In the genomic region with DNA sequence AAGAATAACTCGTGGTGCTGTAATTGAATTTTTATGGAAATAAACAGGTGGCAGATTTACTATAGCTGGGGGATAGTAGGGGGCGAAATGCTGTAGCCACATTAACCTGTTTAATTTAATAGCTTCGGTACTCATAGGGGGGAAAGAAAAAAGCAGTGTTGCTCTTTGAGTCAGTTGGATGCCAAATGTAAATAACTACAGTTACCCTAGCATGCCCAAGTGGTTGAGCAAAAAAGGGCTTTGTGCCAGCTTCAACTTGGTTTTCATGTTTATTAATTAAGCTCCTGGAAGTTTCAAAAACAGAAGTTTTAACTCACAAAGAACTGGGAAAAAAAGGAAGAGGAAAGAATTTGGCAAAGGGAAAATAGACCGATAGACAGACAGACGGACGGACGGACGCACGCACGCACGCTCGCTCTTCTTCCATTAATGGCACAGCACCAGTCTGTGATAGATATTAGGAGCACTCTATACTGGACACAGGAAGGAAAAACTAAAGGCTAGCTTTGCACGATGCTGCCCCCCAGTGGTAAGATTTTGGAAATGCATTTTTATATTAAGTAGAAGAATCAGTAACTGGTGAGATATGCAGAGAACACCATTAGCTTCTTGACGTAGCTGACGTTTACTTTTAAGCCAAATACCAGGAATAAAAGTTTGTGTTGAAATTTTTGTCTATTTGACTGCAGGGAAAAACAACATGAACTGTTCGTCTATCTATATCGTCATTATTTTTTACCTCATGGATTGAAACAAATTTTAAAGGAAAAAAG, we compare ENCODE assay signal across 8 cellular contexts.
DNase-seq lines count a peak whose midpoint lies in the region; ATAC-seq, FAIRE-seq and TF ChIP-seq lines count a peak whose summit lies in the region.

No MANE protein-coding gene starts in this region.

- CTCF ChIA-PET in activated naive CD4-positive, alpha-beta T cell treated with anti-CD3 and anti-CD28 coated beads, Interleukin-2, amount 10 ng/mL, durations not matched to agents 7 days and 5 days (lab: Charles Lee): interaction anchor here (0.8 to 2.3 kb wide), 16 partner anchors 10 to 592 kb away, joined by 3 to 12 read pairs (median 4); no protein-coding TSS in a partner anchor

- peaks cover 3% of the 10 kb centered on the region for H3K4me1 ChIP-seq in keratinocyte (ENCODE audit: control insufficient read depth, extremely low read depth, insufficient read depth, low read length)

- DNase-seq in activated naive CD4-positive, alpha-beta T cell treated with anti-CD3 and anti-CD28 coated beads, Interleukin-2, amount 10 ng/mL, durations not matched to agents 7 days and 5 days: peak; percentile 37
- no peak for DNase-seq in activated naive CD4-positive, alpha-beta T cell (lab: John Stamatoyannopoulos, UW)
- peak; percentile 75 for DNase-seq in HuH-7 (ENCODE audit: low spot score)
- peak; percentile 72 for DNase-seq in NOMO-1 treated with DMSO at 0.1 percent for 48 hours (lab: John Stamatoyannopoulos, UW; ENCODE audit: unreplicated experiment)
- peak; percentile 55 for DNase-seq in brain pericyte (ENCODE audit: low read depth, low spot score)
- DNase-seq in keratinocyte (ENCODE audit: low read depth, low spot score): no peak
- peak; percentile 13 for DNase-seq in stimulated activated CD4-positive, alpha-beta T cell treated with anti-CD3 and anti-CD28 coated beads, Interleukin-4, amount 100 ng/mL, for 24 hours

- peak overlapping the region in 2 of 3 experiments; percentile 37 to 46 for H3K4me3 ChIP-seq in keratinocyte (ENCODE audit: control insufficient read depth in 2 of 3, extremely low read depth in 1 of 3, insufficient read depth in 2 of 3, low read depth in 1 of 3, low read length in 3 of 3)

- no peak overlapping the region for H3K27ac ChIP-seq in keratinocyte (ENCODE audit: control insufficient read depth, insufficient read depth, low read length)

- no peaks in the 10 kb centered on the region for H3K36me3 ChIP-seq in keratinocyte (ENCODE audit: control insufficient read depth in 2 of 2, extremely low read depth in 1 of 2, insufficient read depth in 2 of 2, low read length in 2 of 2)

- H3K4me1 Mint-ChIP-seq in activated naive CD4-positive, alpha-beta T cell treated with anti-CD3 and anti-CD28 coated beads, Interleukin-2, amount 10 ng/mL, durations not matched to agents 7 days and 5 days: no peaks in the 10 kb centered on the region

- H3K9ac ChIP-seq in keratinocyte (ENCODE audit: control insufficient read depth, extremely low read depth, insufficient read depth, low read length): peak overlapping the region; percentile 33

- H2AFZ ChIP-seq in keratinocyte (ENCODE audit: control insufficient read depth, low read length): peak overlapping the region; percentile 84

- no peaks in the 10 kb centered on the region for H3K79me2 ChIP-seq in keratinocyte (ENCODE audit: control insufficient read depth, insufficient read depth, low read length)

- peak; percentile 53 for FAIRE-seq in keratinocyte (lab: Jason Lieb, UNC)

- H3K9me3 ChIP-seq in keratinocyte (ENCODE audit: control insufficient read depth, low read depth, low read length): no peaks in the 10 kb centered on the region

- ATAC-seq in GM21717 (IDR thresholded peaks at IDR 0.05; ENCODE audit: unreplicated experiment): peak; percentile 91

- H4K20me1 ChIP-seq in keratinocyte (ENCODE audit: control insufficient read depth, extremely low read depth, insufficient read depth, low read length): no peaks in the 10 kb centered on the region

- no peaks in the 10 kb centered on the region for H3K27me3 Mint-ChIP-seq in activated naive CD4-positive, alpha-beta T cell treated with anti-CD3 and anti-CD28 coated beads, Interleukin-2, amount 10 ng/mL, durations not matched to agents 7 days and 5 days

- dilution Hi-C loops in keratinocyte (cut with MboI; ENCODE audit: extremely low pct_ligation_motif_present, low sequenced_read_pairs): no loop called here

- no peaks in the 10 kb centered on the region for H3K27me3 ChIP-seq in keratinocyte (ENCODE audit: control insufficient read depth, extremely low read depth, insufficient read depth, low read length)

- TF ChIP-seq CTCF in keratinocyte (optimal IDR thresholded peaks at IDR 0.05 in 1 of 3, IDR thresholded peaks at IDR 0.05 in 1 of 3, conservative IDR thresholded peaks at IDR 0.05 in 1 of 3; ENCODE audit: extremely low read depth in 1 of 3, insufficient read depth in 2 of 3, low read length in 3 of 3): peak; percentile 53 to 59 (median 59)

- no peak overlapping the region for H3K27ac Mint-ChIP-seq in activated naive CD4-positive, alpha-beta T cell treated with anti-CD3 and anti-CD28 coated beads, Interleukin-2, amount 10 ng/mL, durations not matched to agents 7 days and 5 days

- no peaks in the 10 kb centered on the region for H3K36me3 Mint-ChIP-seq in activated naive CD4-positive, alpha-beta T cell treated with anti-CD3 and anti-CD28 coated beads, Interleukin-2, amount 10 ng/mL, durations not matched to agents 7 days and 5 days

- H3K9me1 ChIP-seq in keratinocyte (ENCODE audit: control insufficient read depth, extremely low read depth, insufficient read depth, low read length): no peaks in the 10 kb centered on the region

- H3K9me3 Mint-ChIP-seq in activated naive CD4-positive, alpha-beta T cell treated with anti-CD3 and anti-CD28 coated beads, Interleukin-2, amount 10 ng/mL, durations not matched to agents 7 days and 5 days: no peaks in the 10 kb centered on the region

- H3K4me3 Mint-ChIP-seq in activated naive CD4-positive, alpha-beta T cell treated with anti-CD3 and anti-CD28 coated beads, Interleukin-2, amount 10 ng/mL, durations not matched to agents 7 days and 5 days: no peak overlapping the region

- peak overlapping the region; percentile 84 for H3K4me2 ChIP-seq in keratinocyte (ENCODE audit: control insufficient read depth, extremely low read depth, insufficient read depth, low read depth, low read length)

Comparison
In these comparisons a context has a peak if more than half of its experiments do, and no peak if none do; other contexts are left out.
1. DNase-seq: peak in activated naive CD4-positive, alpha-beta T cell treated with anti-CD3 and anti-CD28 coated beads, Interleukin-2, amount 10 ng/mL, durations not matched to agents 7 days and 5 days (single experiment), HuH-7 (single experiment), NOMO-1 treated with DMSO at 0.1 percent for 48 hours (single experiment), brain pericyte (single experiment) and stimulated activated CD4-positive, alpha-beta T cell treated with anti-CD3 and anti-CD28 coated beads, Interleukin-4, amount 100 ng/mL, for 24 hours (single experiment); none in activated naive CD4-positive, alpha-beta T cell (0 of 4) and keratinocyte (single experiment).